Comparison of ENCODE assay signal across 23 cellular contexts in the genomic region with DNA sequence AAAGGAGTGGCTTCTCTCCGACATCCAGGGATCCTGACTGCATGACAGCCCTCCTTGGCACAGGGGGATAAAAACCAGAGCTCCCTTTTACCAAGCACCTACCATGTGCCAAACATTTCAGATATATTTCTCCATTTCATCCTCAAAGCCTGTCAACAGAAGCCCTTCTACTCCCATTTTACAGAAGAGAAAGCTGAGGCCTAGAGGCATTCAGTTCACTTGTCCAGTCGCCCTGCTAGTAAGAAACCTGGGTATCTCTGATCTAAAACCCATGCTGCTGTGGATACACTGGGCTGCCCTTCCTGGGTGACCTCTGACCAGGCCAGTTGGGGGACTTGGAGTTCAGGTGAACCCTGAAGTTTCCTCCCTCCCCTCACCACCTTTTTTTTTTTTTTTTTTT. TPM values are rescaled to one million over a fixed set of nuclear protein-coding genes. Genes with fewer than 3 reads are reported as not detected.
DNase-seq lines count a peak whose midpoint lies in the region; ATAC-seq, FAIRE-seq and TF ChIP-seq lines count a peak whose summit lies in the region.
"Had no signal": no experiment of that assay in that cellular context is flagged by ENCODE, and none has a peak within 500 bp of the region (broad histone marks: within the 10 kb centered on the region; RNA-seq: fewer than 3 reads in every experiment).

No MANE protein-coding gene starts in this region.

- DNase-seq in K562 (ENCODE audit: extremely low read depth in 1 of 4, low spot score in 3 of 4) (no peak), GM10248 (ENCODE audit: extremely low spot score) (no peak), NCI-H446 treated with DMSO at 0.1 percent for 48 hours (lab: John Stamatoyannopoulos, UW) (no peak)
- DNase-seq in activated naive CD4-positive, alpha-beta T cell treated with anti-CD3 and anti-CD28 coated beads for 36 hours: no peak
- DNase-seq: ACHN; BE2C; C1 segment of cervical spinal cord; CD4-positive, CD25-positive, alpha-beta regulatory T cell; CD8-positive, alpha-beta memory T cell; DMS 273 treated with DMSO at 0.1 percent for 48 hours; DMS53; DND-41; EL had no signal

- H2AFZ ChIP-seq in K562 (ENCODE audit: low read depth, low read length) (peak overlapping the region; percentile 84), parathyroid adenoma (peak overlapping the region; percentile 85)
- H2AFZ ChIP-seq: GM23248 had no signal

- no peaks in the 10 kb centered on the region for H3K36me3 Mint-ChIP-seq in activated naive CD4-positive, alpha-beta T cell treated with anti-CD3 and anti-CD28 coated beads for 36 hours (ENCODE audit: low read depth)
- H3K36me3 Mint-ChIP-seq: CD4-positive, CD25-positive, alpha-beta regulatory T cell; CD8-positive, alpha-beta memory T cell had no signal

- no peak for FAIRE-seq in K562 (lab: Jason Lieb, UNC)
- FAIRE-seq: A204.1, GM12891, GM18507 had no signal

- in situ Hi-C loops in K562 (cut with MboI): no loop called here

- TF ChIP-seq EP300 in Ishikawa (IDR thresholded peaks at IDR 0.05; ENCODE audit: borderline replicate concordance) (no peak), K562 (IDR thresholded peaks at IDR 0.05; ENCODE audit: low read length) (no peak)

- H3K9ac ChIP-seq in K562 (ENCODE audit: insufficient read depth in 1 of 2, low read depth in 2 of 2, low read length in 2 of 2) (peak overlapping the region in 1 of 2 experiments; percentile 88; a peak in 1 of 4 replicates), parathyroid adenoma (no peak overlapping the region)
- H3K9ac ChIP-seq: GM23248 had no signal

- H3K27me3 Mint-ChIP-seq in activated naive CD4-positive, alpha-beta T cell treated with anti-CD3 and anti-CD28 coated beads for 36 hours (ENCODE audit: low read depth): no peaks in the 10 kb centered on the region

- no peak overlapping the region for H3K27ac Mint-ChIP-seq in activated naive CD4-positive, alpha-beta T cell treated with anti-CD3 and anti-CD28 coated beads for 36 hours
- H3K27ac Mint-ChIP-seq: CD4-positive, CD25-positive, alpha-beta regulatory T cell had no signal

- intact Hi-C loops in K562 (cut with micrococcal nuclease): loop anchor here (10.0 kb wide), 1 partner anchor 156 kb away; no protein-coding TSS in a partner anchor
- intact Hi-C loops in activated naive CD4-positive, alpha-beta T cell treated with anti-CD3 and anti-CD28 coated beads for 36 hours (cut with micrococcal nuclease): loop anchor here (10.0 kb wide), 1 partner anchor 786 kb away; the partner anchor contains the start of genes RECQL5 and SAP30BP

- H3K9me3 ChIP-seq in K562 (replicated peaks; ENCODE audit: control insufficient read depth, insufficient read depth, low read depth, low read length) (no peaks in the 10 kb centered on the region), parathyroid adenoma (ENCODE audit: control insufficient read depth, low read length) (no peaks in the 10 kb centered on the region)
- H3K9me3 ChIP-seq: BE2C, HAP-1 had no signal

- TF ChIP-seq CTCF in K562 (IDR thresholded peaks at IDR 0.05 in 2 of 3, conservative IDR thresholded peaks at IDR 0.05 in 1 of 3; ENCODE audit: insufficient read depth in 2 of 3, low read depth in 1 of 3, low read length in 3 of 3) (no peak), parathyroid adenoma (IDR thresholded peaks at IDR 0.05) (no peak), GM10248 (IDR thresholded peaks at IDR 0.05; ENCODE audit: control extremely low read depth, extremely low read depth, low read depth, missing control alignments) (no peak)

- CTCF ChIA-PET in K562 (lab: Yijun Ruan, JAX; ENCODE audit: low intra/inter-chr PET ratio) (no interaction called here), GM10248 (lab: Yijun Ruan, JAX) (interaction anchor here (1.1 to 11.7 kb wide), 2 partner anchors 15 to 82 kb away, joined by 3 to 107 read pairs; no protein-coding TSS in a partner anchor)
- CTCF ChIA-PET in activated naive CD4-positive, alpha-beta T cell treated with anti-CD3 and anti-CD28 coated beads for 36 hours (lab: Charles Lee): interaction anchor here (0.6 to 1.1 kb wide), 2 partner anchors 15 to 52 kb away, joined by 3 to 4 read pairs; no protein-coding TSS in a partner anchor

- TF ChIP-seq RAD21 in Ishikawa (IDR thresholded peaks at IDR 0.05; ENCODE audit: low read depth): no peak
- no peak for TF ChIP-seq RAD21 in K562 (CRISPR knock-in tag; conservative IDR thresholded peaks at IDR 0.05 in 1 of 2, IDR thresholded peaks at IDR 0.05 in 1 of 2)

- BruUV-seq in K562 (replicated peaks; lab: Mats Ljungman, UMichigan): no TSS peak

- H3K9me1 ChIP-seq in K562 (ENCODE audit: control insufficient read depth, insufficient read depth, low read length): no peaks in the 10 kb centered on the region

- 78% methylated on average over 1 of the region's 2 CpGs for WGBS in K562 (ENCODE audit: insufficient coverage, low coverage, missing lambda C conversion rate)

- H3K36me3 ChIP-seq in K562 (ENCODE audit: control insufficient read depth, insufficient read depth, low read length) (no peaks in the 10 kb centered on the region), parathyroid adenoma (ENCODE audit: control insufficient read depth, insufficient read depth, low read length) (no peaks in the 10 kb centered on the region)
- H3K36me3 ChIP-seq: BE2C, HAP-1 had no signal

- TF ChIP-seq POLR2A in K562 (conservative IDR thresholded peaks at IDR 0.05): no peak

- no peaks in the 10 kb centered on the region for H4K20me1 ChIP-seq in K562 (replicated peaks; ENCODE audit: control insufficient read depth, insufficient read depth, low read length)

- H3K4me2 ChIP-seq in K562 (ENCODE audit: insufficient read depth, low read length): peak overlapping the region; percentile 53
- no peak overlapping the region for H3K4me2 ChIP-seq in parathyroid adenoma (ENCODE audit: low read length)

- peaks cover 45 to 46% of the 10 kb centered on the region in 2 experiments for H3K4me1 ChIP-seq in K562 (replicated peaks in 1 of 2; ENCODE audit: control insufficient read depth in 2 of 2, insufficient read depth in 2 of 2, low read length in 2 of 2)
- H3K4me1 ChIP-seq in parathyroid adenoma: peaks cover 15% of the 10 kb centered on the region
- H3K4me1 ChIP-seq: BE2C had no signal

- H3K9me3 Mint-ChIP-seq in activated naive CD4-positive, alpha-beta T cell treated with anti-CD3 and anti-CD28 coated beads for 36 hours: no peaks in the 10 kb centered on the region
- H3K9me3 Mint-ChIP-seq: CD4-positive, CD25-positive, alpha-beta regulatory T cell had no signal

- POLR2A ChIA-PET in K562 (lab: Yijun Ruan, JAX) (interaction anchor here (0.6 to 2.7 kb wide), 5 partner anchors 9 to 147 kb away, joined by 3 to 7 read pairs (median 4); no protein-coding TSS in a partner anchor), GM10248 (lab: Yijun Ruan, JAX) (no interaction called here)

- peaks cover 11% of the 10 kb centered on the region for H3K4me1 Mint-ChIP-seq in activated naive CD4-positive, alpha-beta T cell treated with anti-CD3 and anti-CD28 coated beads for 36 hours (ENCODE audit: low read depth)

- no peaks in the 10 kb centered on the region for H3K27me3 ChIP-seq in K562 (ENCODE audit: control insufficient read depth in 2 of 2, insufficient read depth in 2 of 2, low read length in 2 of 2)
- no peaks in the 10 kb centered on the region for H3K27me3 ChIP-seq in parathyroid adenoma (ENCODE audit: control insufficient read depth, insufficient read depth, low read length)
- H3K27me3 ChIP-seq: BE2C had no signal

- H3K79me2 ChIP-seq in K562 (ENCODE audit: control insufficient read depth, insufficient read depth, low read length): peaks cover 3% of the 10 kb centered on the region; the same call in 2 of the 3 replicates
- no peaks in the 10 kb centered on the region for H3K79me2 ChIP-seq in parathyroid adenoma

- no peak overlapping the region for H3K4me3 Mint-ChIP-seq in activated naive CD4-positive, alpha-beta T cell treated with anti-CD3 and anti-CD28 coated beads for 36 hours
- H3K4me3 Mint-ChIP-seq: CD4-positive, CD25-positive, alpha-beta regulatory T cell; CD8-positive, alpha-beta memory T cell had no signal

- ATAC-seq in K562: no peak

- H3K4me3 ChIP-seq in K562 (no peak overlapping the region), parathyroid adenoma (ENCODE audit: low read depth, low read length) (no peak overlapping the region)
- H3K4me3 ChIP-seq: GM23248, HAP-1 had no signal

- H3K27ac ChIP-seq in K562 (ENCODE audit: extremely low read depth, low read depth, low read length) (no peak overlapping the region), parathyroid adenoma (no peak overlapping the region)
- H3K27ac ChIP-seq: GM23248 had no signal

RNA-seq across cellular contexts. Expression of gene FDXR, which starts 5.9 kb away (rescaled TPM):
- 26.1 and 46.4 TPM in 2 replicates for total RNA-seq in K562 (2011; cell fraction: chromatin; rRNA removed; ENCODE audit: low replicate concordance)
- total RNA-seq in K562 (2011; cell fraction: nucleolus; rRNA removed): 39.0 and 42.5 TPM in 2 replicates
- 25.0 and 34.7 TPM in 2 replicates for total RNA-seq in K562 (2011; cell fraction: nucleoplasm; rRNA removed)
- total RNA-seq in K562 (2014; rRNA removed) (62.2 and 76.4 TPM in 2 replicates), K562 (2014; rRNA removed; fragmentation: Illumina TruSeq; extraction: Trizol) (8.7 and 14.3 TPM in 2 replicates), K562 (2015; rRNA removed; fragmentation: Illumina TruSeq; extraction: Trizol) (40.6 and 46.1 TPM in 2 replicates), K562 (2021) (68.7 and 70.7 TPM in 2 replicates)
- polyA plus RNA-seq in K562 (2011; rRNA removed) (25.4 and 30.9 TPM in 2 replicates), K562 (2014; fragmentation: Illumina TruSeq; extraction: Trizol) (13.6 and 40.4 TPM in 2 replicates), K562 (2014; fragmentation: Nextera tagmentation; extraction: Ambion mirVana) (1 to 10 TPM in 1 of 2 experiments, under 1 TPM in 1; 0.89 to 2.8 TPM), K562 (2014; rRNA removed) (58.6 and 62.9 TPM in 2 replicates)
- polyA plus RNA-seq in K562 (2011; cell fraction: cytosol; rRNA removed): 27.8 and 83.2 TPM in 2 replicates
- polyA plus RNA-seq in K562 (2011; cell fraction: nucleus; rRNA removed): 47.6 and 91.7 TPM in 2 replicates
- polyA plus RNA-seq in K562 (2012): 64.0 and 126 TPM in 2 replicates
- 5.2 and 10.6 TPM in 2 replicates for polyA minus RNA-seq in K562 (2011; rRNA and poly(A)+ RNA removed)
- polyA minus RNA-seq in K562 (2011; cell fraction: cytosol; rRNA and poly(A)+ RNA removed): 20.5 and 30.2 TPM in 2 replicates
- 22.8 and 27.3 TPM in 2 replicates for polyA minus RNA-seq in K562 (2011; cell fraction: nucleus; rRNA and poly(A)+ RNA removed)
- 10 to 100 TPM; 61.8 to 67.6 TPM for total RNA-seq in activated naive CD4-positive, alpha-beta T cell treated with anti-CD3 and anti-CD28 coated beads for 36 hours

RNA-seq across cellular contexts. Expression of gene FADS6, which starts 14.8 kb away (rescaled TPM):
- total RNA-seq in K562 (2011; cell fraction: chromatin; rRNA removed; ENCODE audit: low replicate concordance): not detected in 2 replicates
- total RNA-seq in K562 (2011; cell fraction: nucleolus; rRNA removed): 0.26 TPM in 1 of 2 replicates, not detected in the other
- 0.29 TPM in 1 of 2 replicates, not detected in the other for total RNA-seq in K562 (2011; cell fraction: nucleoplasm; rRNA removed)
- total RNA-seq in K562 (2014; rRNA removed) (not detected in 2 replicates), K562 (2014; rRNA removed; fragmentation: Illumina TruSeq; extraction: Trizol) (not detected in 2 replicates), K562 (2015; rRNA removed; fragmentation: Illumina TruSeq; extraction: Trizol) (0.22 TPM in 1 of 2 replicates, not detected in the other), K562 (2021) (not detected in 2 replicates)
- polyA plus RNA-seq in K562 (2011; rRNA removed) (0.12 and 0.18 TPM in 2 replicates), K562 (2014; fragmentation: Illumina TruSeq; extraction: Trizol) (not detected in 2 replicates), K562 (2014; fragmentation: Nextera tagmentation; extraction: Ambion mirVana) (not detected), K562 (2014; rRNA removed) (not detected in 2 replicates)
- polyA plus RNA-seq in K562 (2011; cell fraction: cytosol; rRNA removed): 0.13 and 0.36 TPM in 2 replicates
- polyA plus RNA-seq in K562 (2011; cell fraction: nucleus; rRNA removed): 0.07 and 0.44 TPM in 2 replicates
- polyA plus RNA-seq in K562 (2012): 0.08 and 0.22 TPM in 2 replicates
- not detected in 2 replicates for polyA minus RNA-seq in K562 (2011; rRNA and poly(A)+ RNA removed)
- 0.38 TPM in 1 of 2 replicates, not detected in the other for polyA minus RNA-seq in K562 (2011; cell fraction: cytosol; rRNA and poly(A)+ RNA removed)
- polyA minus RNA-seq in K562 (2011; cell fraction: nucleus; rRNA and poly(A)+ RNA removed): not detected in 2 replicates
- not detected for total RNA-seq in activated naive CD4-positive, alpha-beta T cell treated with anti-CD3 and anti-CD28 coated beads for 36 hours
- total RNA-seq: CD4-positive, CD25-positive, alpha-beta regulatory T cell; CD8-positive, alpha-beta memory T cell; G401; GM23248; H4; HT-29 had no signal
- polyA plus RNA-seq: CD4-positive, CD25-positive, alpha-beta regulatory T cell; CD8-positive, alpha-beta memory T cell; GM23248 had no signal

RNA-seq across cellular contexts. Expression of gene GRIN2C, which starts 19.0 kb away (rescaled TPM):
- total RNA-seq in K562 (2011; cell fraction: chromatin; rRNA removed; ENCODE audit: low replicate concordance): 1.3 and 4.1 TPM in 2 replicates
- 0.66 and 1.7 TPM in 2 replicates for total RNA-seq in K562 (2011; cell fraction: nucleolus; rRNA removed)
- 1.2 and 1.5 TPM in 2 replicates for total RNA-seq in K562 (2011; cell fraction: nucleoplasm; rRNA removed)
- total RNA-seq in K562 (2014; rRNA removed): under 0.01 and 0.16 TPM in 2 replicates
- 0.03 and 0.04 TPM in 2 replicates for total RNA-seq in K562 (2014; rRNA removed; fragmentation: Illumina TruSeq; extraction: Trizol)
- total RNA-seq in K562 (2015; rRNA removed; fragmentation: Illumina TruSeq; extraction: Trizol): 0.07 and 0.08 TPM in 2 replicates
- total RNA-seq in K562 (2021): 0.33 and 0.40 TPM in 2 replicates
- 0.08 and 0.10 TPM in 2 replicates for polyA plus RNA-seq in K562 (2011; rRNA removed)
- polyA plus RNA-seq in K562 (2011; cell fraction: cytosol; rRNA removed): 0.04 and 0.06 TPM in 2 replicates
- polyA plus RNA-seq in K562 (2011; cell fraction: nucleus; rRNA removed): 0.29 and 0.68 TPM in 2 replicates
- 0.16 and 0.66 TPM in 2 replicates for polyA plus RNA-seq in K562 (2012)
- 0.10 TPM in 1 of 2 replicates, not detected in the other for polyA plus RNA-seq in K562 (2014; fragmentation: Illumina TruSeq; extraction: Trizol)
- polyA plus RNA-seq in K562 (2014; fragmentation: Nextera tagmentation; extraction: Ambion mirVana): not detected
- polyA plus RNA-seq in K562 (2014; rRNA removed): 0.08 and 0.20 TPM in 2 replicates
- polyA minus RNA-seq in K562 (2011; rRNA and poly(A)+ RNA removed): 0.06 TPM in 1 of 2 replicates, not detected in the other
- polyA minus RNA-seq in K562 (2011; cell fraction: cytosol; rRNA and poly(A)+ RNA removed): not detected in 2 replicates
- polyA minus RNA-seq in K562 (2011; cell fraction: nucleus; rRNA and poly(A)+ RNA removed): 0.11 and 0.27 TPM in 2 replicates
- under 1 TPM in 1 of 2 experiments, not detected in 1; 0.07 TPM for total RNA-seq in activated naive CD4-positive, alpha-beta T cell treated with anti-CD3 and anti-CD28 coated beads for 36 hours
- total RNA-seq: CD4-positive, CD25-positive, alpha-beta regulatory T cell; CD8-positive, alpha-beta memory T cell; GM23248 had no signal
- polyA plus RNA-seq: CD4-positive, CD25-positive, alpha-beta regulatory T cell; CD8-positive, alpha-beta memory T cell; GM23248 had no signal

RNA-seq across cellular contexts. Expression of gene USH1G, which starts 44.4 kb away (rescaled TPM):
- total RNA-seq in K562 (2011; cell fraction: chromatin; rRNA removed; ENCODE audit: low replicate concordance): 2.8 and 9.8 TPM in 2 replicates
- 7.1 and 8.3 TPM in 2 replicates for total RNA-seq in K562 (2011; cell fraction: nucleolus; rRNA removed)
- 4.5 and 5.5 TPM in 2 replicates for total RNA-seq in K562 (2011; cell fraction: nucleoplasm; rRNA removed)
- total RNA-seq in K562 (2014; rRNA removed): 0.64 and 1.2 TPM in 2 replicates
- total RNA-seq in K562 (2014; rRNA removed; fragmentation: Illumina TruSeq; extraction: Trizol): 0.16 and 0.22 TPM in 2 replicates
- total RNA-seq in K562 (2015; rRNA removed; fragmentation: Illumina TruSeq; extraction: Trizol): 0.43 and 0.53 TPM in 2 replicates
- 1.00 and 1.4 TPM in 2 replicates for total RNA-seq in K562 (2021)
- 0.57 and 0.77 TPM in 2 replicates for polyA plus RNA-seq in K562 (2011; rRNA removed)
- 0.65 and 1.9 TPM in 2 replicates for polyA plus RNA-seq in K562 (2011; cell fraction: cytosol; rRNA removed)
- polyA plus RNA-seq in K562 (2011; cell fraction: nucleus; rRNA removed): 1.2 and 2.7 TPM in 2 replicates
- polyA plus RNA-seq in K562 (2012): 1.5 and 2.1 TPM in 2 replicates
- polyA plus RNA-seq in K562 (2014; fragmentation: Illumina TruSeq; extraction: Trizol): 0.42 and 0.71 TPM in 2 replicates
- not detected for polyA plus RNA-seq in K562 (2014; fragmentation: Nextera tagmentation; extraction: Ambion mirVana)
- 0.57 and 0.69 TPM in 2 replicates for polyA plus RNA-seq in K562 (2014; rRNA removed)
- 4.8 and 11.0 TPM in 2 replicates for polyA minus RNA-seq in K562 (2011; rRNA and poly(A)+ RNA removed)
- polyA minus RNA-seq in K562 (2011; cell fraction: cytosol; rRNA and poly(A)+ RNA removed): 0.82 and 1.6 TPM in 2 replicates
- 4.0 and 5.0 TPM in 2 replicates for polyA minus RNA-seq in K562 (2011; cell fraction: nucleus; rRNA and poly(A)+ RNA removed)
- not detected for total RNA-seq in activated naive CD4-positive, alpha-beta T cell treated with anti-CD3 and anti-CD28 coated beads for 36 hours
- total RNA-seq: CD4-positive, CD25-positive, alpha-beta regulatory T cell; CD8-positive, alpha-beta memory T cell; GM23248; HT-29 had no signal
- polyA plus RNA-seq: CD4-positive, CD25-positive, alpha-beta regulatory T cell; CD8-positive, alpha-beta memory T cell; GM23248 had no signal

RNA-seq across cellular contexts. Expression of gene OTOP2, which starts 45.4 kb away (rescaled TPM):
- 0.40 and 0.51 TPM in 2 replicates for total RNA-seq in K562 (2011; cell fraction: chromatin; rRNA removed; ENCODE audit: low replicate concordance)
- 0.17 and 0.26 TPM in 2 replicates for total RNA-seq in K562 (2011; cell fraction: nucleolus; rRNA removed)
- 0.46 TPM in 1 of 2 replicates, not detected in the other for total RNA-seq in K562 (2011; cell fraction: nucleoplasm; rRNA removed)
- total RNA-seq in K562 (2014; rRNA removed) (not detected in 2 replicates), K562 (2014; rRNA removed; fragmentation: Illumina TruSeq; extraction: Trizol) (0.11 TPM in 1 of 2 replicates, not detected in the other), K562 (2015; rRNA removed; fragmentation: Illumina TruSeq; extraction: Trizol) (0.19 and 0.36 TPM in 2 replicates), K562 (2021) (0.18 and 0.27 TPM in 2 replicates)
- polyA plus RNA-seq in K562 (2011; rRNA removed) (0.28 and 0.31 TPM in 2 replicates), K562 (2014; fragmentation: Illumina TruSeq; extraction: Trizol) (0.25 TPM in 1 of 2 replicates, not detected in the other), K562 (2014; fragmentation: Nextera tagmentation; extraction: Ambion mirVana) (under 1 TPM; 0.04 to 0.06 TPM), K562 (2014; rRNA removed) (0.08 and 0.09 TPM in 2 replicates)
- polyA plus RNA-seq in K562 (2011; cell fraction: cytosol; rRNA removed): 0.28 and 0.42 TPM in 2 replicates
- polyA plus RNA-seq in K562 (2011; cell fraction: nucleus; rRNA removed): 1.1 and 1.2 TPM in 2 replicates
- polyA plus RNA-seq in K562 (2012): 0.35 and 0.68 TPM in 2 replicates
- polyA minus RNA-seq in K562 (2011; rRNA and poly(A)+ RNA removed): 0.09 TPM in 1 of 2 replicates, not detected in the other
- not detected in 2 replicates for polyA minus RNA-seq in K562 (2011; cell fraction: cytosol; rRNA and poly(A)+ RNA removed)
- polyA minus RNA-seq in K562 (2011; cell fraction: nucleus; rRNA and poly(A)+ RNA removed): 0.27 and 0.33 TPM in 2 replicates
- not detected for total RNA-seq in activated naive CD4-positive, alpha-beta T cell treated with anti-CD3 and anti-CD28 coated beads for 36 hours
- total RNA-seq: CD4-positive, CD25-positive, alpha-beta regulatory T cell; CD8-positive, alpha-beta memory T cell; G401; GM23248; H4; HT-29 had no signal
- polyA plus RNA-seq: CD4-positive, CD25-positive, alpha-beta regulatory T cell; CD8-positive, alpha-beta memory T cell; GM23248 had no signal
